1 cellular context compared by ENCODE assay signal in the genomic region with DNA sequence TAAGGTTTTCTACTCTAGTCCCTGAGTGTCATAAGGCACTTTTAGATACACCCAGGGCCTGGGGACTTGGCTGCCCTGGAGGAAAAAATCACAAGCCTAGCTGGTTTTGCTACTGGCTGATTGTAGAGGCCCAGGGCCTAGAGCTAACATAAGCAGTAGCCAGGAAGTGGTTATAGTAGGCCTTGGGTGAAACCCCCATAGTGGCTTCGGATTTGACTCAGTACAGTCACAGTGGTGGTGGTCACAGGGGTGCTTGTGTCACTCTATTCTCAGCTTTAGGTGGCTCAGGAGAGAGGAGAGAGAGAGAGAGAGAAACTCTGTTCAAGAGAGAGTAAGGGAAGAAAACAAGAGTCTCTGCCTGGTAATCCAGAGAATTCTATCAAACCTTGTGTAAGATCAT.
TF ChIP-seq lines count a peak whose summit lies in the region.

No MANE protein-coding gene starts in this region.

TF ChIP-seq in GM12878, 131 proteins besides CTCF, POLR2A, EP300 and RAD21 (continued from another document):
- TF ChIP-seq RBBP5 (conservative IDR thresholded peaks at IDR 0.05) (no peak), MTA2 (IDR thresholded peaks at IDR 0.05; ENCODE audit: low read depth) (0 out of 2 replicates have a peak, but pooled peaks have one; percentile 21), ATF7 (IDR thresholded peaks at IDR 0.05; ENCODE audit: low read depth) (no peak), GABPA (IDR thresholded peaks at IDR 0.05; ENCODE audit: low read depth) (0 out of 2 replicates have a peak, but pooled peaks have one; percentile 16), CBFB (IDR thresholded peaks at IDR 0.05; ENCODE audit: low read depth) (0 out of 2 replicates have a peak, but pooled peaks have one; percentile 29), ZNF384 (IDR thresholded peaks at IDR 0.05; ENCODE audit: borderline replicate concordance, low read depth, low read length) (no peak), MXI1 (IDR thresholded peaks at IDR 0.05; ENCODE audit: low read depth, low read length) (no peak), ETV6 (conservative IDR thresholded peaks at IDR 0.05 in 1 of 2, IDR thresholded peaks at IDR 0.05 in 1 of 2; ENCODE audit: borderline replicate concordance in 1 of 2, low read depth in 1 of 2) (0 out of 4 replicates have a peak, but pooled peaks of 1 of the 2 experiments have one; percentile 13), POLR2AphosphoS5 (IDR thresholded peaks at IDR 0.05; ENCODE audit: low read length) (no peak), RUNX3 (IDR thresholded peaks at IDR 0.05; ENCODE audit: low read length) (peak; percentile 93), IKZF1 (conservative IDR thresholded peaks at IDR 0.05) (0 out of 2 replicates have a peak, but pooled peaks have one; percentile 21), NFIC (IDR thresholded peaks at IDR 0.05; ENCODE audit: low read depth, low read length) (peak; percentile 56; the same call in 1 of the 2 replicates), CREM (IDR thresholded peaks at IDR 0.05; ENCODE audit: low read depth) (peak; percentile 37; the same call in 1 of the 2 replicates), IRF4 (IDR thresholded peaks at IDR 0.05; ENCODE audit: low read depth, low read length) (peak; percentile 74), DPF2 (IDR thresholded peaks at IDR 0.05) (peak; percentile 42; the same call in 1 of the 2 replicates), SMAD5 (IDR thresholded peaks at IDR 0.05; ENCODE audit: low read depth) (no peak), MEF2B (IDR thresholded peaks at IDR 0.05; ENCODE audit: partially characterized antibody, poor library complexity, severe bottlenecking) (peak; percentile 19), STAT1 (conservative IDR thresholded peaks at IDR 0.05) (no peak), BRCA1 (IDR thresholded peaks at IDR 0.05; ENCODE audit: low read depth, low read length) (no peak), FOXK2 (IDR thresholded peaks at IDR 0.05) (no peak), JUNB (IDR thresholded peaks at IDR 0.05) (peak; percentile 77)
- TF ChIP-seq, protein P1, sequence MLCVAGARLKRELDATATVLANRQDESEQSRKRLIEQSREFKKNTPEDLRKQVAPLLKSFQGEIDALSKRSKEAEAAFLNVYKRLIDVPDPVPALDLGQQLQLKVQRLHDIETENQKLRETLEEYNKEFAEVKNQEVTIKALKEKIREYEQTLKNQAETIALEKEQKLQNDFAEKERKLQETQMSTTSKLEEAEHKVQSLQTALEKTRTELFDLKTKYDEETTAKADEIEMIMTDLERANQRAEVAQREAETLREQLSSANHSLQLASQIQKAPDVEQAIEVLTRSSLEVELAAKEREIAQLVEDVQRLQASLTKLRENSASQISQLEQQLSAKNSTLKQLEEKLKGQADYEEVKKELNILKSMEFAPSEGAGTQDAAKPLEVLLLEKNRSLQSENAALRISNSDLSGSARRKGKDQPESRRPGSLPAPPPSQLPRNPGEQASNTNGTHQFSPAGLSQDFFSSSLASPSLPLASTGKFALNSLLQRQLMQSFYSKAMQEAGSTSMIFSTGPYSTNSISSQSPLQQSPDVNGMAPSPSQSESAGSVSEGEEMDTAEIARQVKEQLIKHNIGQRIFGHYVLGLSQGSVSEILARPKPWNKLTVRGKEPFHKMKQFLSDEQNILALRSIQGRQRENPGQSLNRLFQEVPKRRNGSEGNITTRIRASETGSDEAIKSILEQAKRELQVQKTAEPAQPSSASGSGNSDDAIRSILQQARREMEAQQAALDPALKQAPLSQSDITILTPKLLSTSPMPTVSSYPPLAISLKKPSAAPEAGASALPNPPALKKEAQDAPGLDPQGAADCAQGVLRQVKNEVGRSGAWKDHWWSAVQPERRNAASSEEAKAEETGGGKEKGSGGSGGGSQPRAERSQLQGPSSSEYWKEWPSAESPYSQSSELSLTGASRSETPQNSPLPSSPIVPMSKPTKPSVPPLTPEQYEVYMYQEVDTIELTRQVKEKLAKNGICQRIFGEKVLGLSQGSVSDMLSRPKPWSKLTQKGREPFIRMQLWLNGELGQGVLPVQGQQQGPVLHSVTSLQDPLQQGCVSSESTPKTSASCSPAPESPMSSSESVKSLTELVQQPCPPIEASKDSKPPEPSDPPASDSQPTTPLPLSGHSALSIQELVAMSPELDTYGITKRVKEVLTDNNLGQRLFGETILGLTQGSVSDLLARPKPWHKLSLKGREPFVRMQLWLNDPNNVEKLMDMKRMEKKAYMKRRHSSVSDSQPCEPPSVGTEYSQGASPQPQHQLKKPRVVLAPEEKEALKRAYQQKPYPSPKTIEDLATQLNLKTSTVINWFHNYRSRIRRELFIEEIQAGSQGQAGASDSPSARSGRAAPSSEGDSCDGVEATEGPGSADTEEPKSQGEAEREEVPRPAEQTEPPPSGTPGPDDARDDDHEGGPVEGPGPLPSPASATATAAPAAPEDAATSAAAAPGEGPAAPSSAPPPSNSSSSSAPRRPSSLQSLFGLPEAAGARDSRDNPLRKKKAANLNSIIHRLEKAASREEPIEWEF (IDR thresholded peaks at IDR 0.05; ENCODE audit: insufficient replicate concordance, low read depth, low read length): no peak
- TF ChIP-seq, protein P2, sequence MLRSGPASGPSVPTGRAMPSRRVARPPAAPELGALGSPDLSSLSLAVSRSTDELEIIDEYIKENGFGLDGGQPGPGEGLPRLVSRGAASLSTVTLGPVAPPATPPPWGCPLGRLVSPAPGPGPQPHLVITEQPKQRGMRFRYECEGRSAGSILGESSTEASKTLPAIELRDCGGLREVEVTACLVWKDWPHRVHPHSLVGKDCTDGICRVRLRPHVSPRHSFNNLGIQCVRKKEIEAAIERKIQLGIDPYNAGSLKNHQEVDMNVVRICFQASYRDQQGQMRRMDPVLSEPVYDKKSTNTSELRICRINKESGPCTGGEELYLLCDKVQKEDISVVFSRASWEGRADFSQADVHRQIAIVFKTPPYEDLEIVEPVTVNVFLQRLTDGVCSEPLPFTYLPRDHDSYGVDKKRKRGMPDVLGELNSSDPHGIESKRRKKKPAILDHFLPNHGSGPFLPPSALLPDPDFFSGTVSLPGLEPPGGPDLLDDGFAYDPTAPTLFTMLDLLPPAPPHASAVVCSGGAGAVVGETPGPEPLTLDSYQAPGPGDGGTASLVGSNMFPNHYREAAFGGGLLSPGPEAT (IDR thresholded peaks at IDR 0.05; ENCODE audit: low read depth): no peak
